In genomic region chr2:118850901-118851268, GRCh38 we compare ENCODE assay signal across 18 cellular contexts. TPM values are rescaled to one million over a fixed set of nuclear protein-coding genes. Genes with fewer than 3 reads are reported as not detected.
DNase-seq lines count a peak whose midpoint lies in the region; ATAC-seq, FAIRE-seq and TF ChIP-seq lines count a peak whose summit lies in the region.
"Had no signal": no experiment of that assay in that cellular context is flagged by ENCODE, and none has a peak within 500 bp of the region (broad histone marks: within the 10 kb centered on the region; RNA-seq: fewer than 3 reads in every experiment).

No MANE protein-coding gene starts in this region.

- peak overlapping the region; percentile 50 for H3K27ac Mint-ChIP-seq in T-helper 1 cell treated with Interleukin-12 subunit alpha and Interleukin-12 subunit beta and Interleukin-4 antibody, amounts not matched to agents 30 μg/mL and 1 μg/mL, for 36 hours

- H3K4me1 ChIP-seq in H1 (replicated peaks in 1 of 4; ENCODE audit: control insufficient read depth in 3 of 4, insufficient read depth in 4 of 4, low read length in 3 of 4) = peaks cover 2 to 42% (median 25%) of the 10 kb centered on the region in 4 experiments
- H3K4me1 ChIP-seq in gastrocnemius medialis = peaks cover 0 to 10% of the 10 kb centered on the region in 2 donors

- H3K9me3 Mint-ChIP-seq in T-helper 1 cell treated with Interleukin-12 subunit alpha and Interleukin-12 subunit beta and Interleukin-4 antibody, amounts not matched to agents 30 μg/mL and 1 μg/mL, for 36 hours = no peaks in the 10 kb centered on the region

- no peak overlapping the region for H2AK5ac ChIP-seq in H1 (ENCODE audit: low read depth, low read length)

- no peak overlapping the region for H3K4me3 ChIP-seq in H1 (ENCODE audit: extremely low read depth in 1 of 4, insufficient read depth in 2 of 4, low read depth in 3 of 4, low read length in 4 of 4)
- H3K4me3 ChIP-seq in gastrocnemius medialis = peak overlapping the region; percentile 56 to 93 (median 80)
- H3K4me3 ChIP-seq: BLaER1, HAP-1 had no signal

- TF ChIP-seq EP300 in H1 (IDR thresholded peaks at IDR 0.05; ENCODE audit: borderline replicate concordance in 1 of 2, low read depth in 2 of 2, low read length in 2 of 2) = no peak

- H3K27ac ChIP-seq in H1 (ENCODE audit: low read depth, low read length) (no peak overlapping the region), gastrocnemius medialis (peak overlapping the region; percentile 92 to 97 (median 96))
- H3K27ac ChIP-seq: 22Rv1, BLaER1 had no signal

- no peak overlapping the region for H3K14ac ChIP-seq in H1 (ENCODE audit: insufficient read length)

- H4K91ac ChIP-seq in H1 (replicated peaks; ENCODE audit: insufficient read length, low read length) = no peak overlapping the region

- intact Hi-C loops in gastrocnemius medialis (cut with DNase I; ENCODE audit: low total_unique reads) = loop anchor here (2.0 to 10.0 kb wide), 2 partner anchors 538 to 1036 kb away; partner anchors contain the start of gene DDX18
- intact Hi-C loops in Right ventricle myocardium inferior (cut with DNase I) = no loop called here

- H3K36me3 ChIP-seq in H1 (ENCODE audit: control insufficient read depth in 2 of 4, insufficient read depth in 4 of 4, low read length in 3 of 4) (peaks cover 0 to 4% (median 0%) of the 10 kb centered on the region in 4 experiments; a peak in 1 of 8 replicates), gastrocnemius medialis (no peaks in the 10 kb centered on the region)
- H3K36me3 ChIP-seq: BLaER1, HAP-1 had no signal

- no peak overlapping the region for H4K5ac ChIP-seq in H1 (ENCODE audit: insufficient read length, low read depth, low read length)

- POLR2A ChIA-PET in H1 (lab: Charles Lee; ENCODE audit: partially characterized antibody) = interaction anchor here (1.0 kb wide), 2 partner anchors 9 to 14 kb away, joined by 3 read pairs; no protein-coding TSS in a partner anchor

- no peaks in the 10 kb centered on the region for H3K9me3 ChIP-seq in H1 (ENCODE audit: insufficient read depth in 2 of 2, low read depth in 1 of 2, low read length in 1 of 2)
- no peaks in the 10 kb centered on the region for H3K9me3 ChIP-seq in gastrocnemius medialis

- H3K4me2 ChIP-seq in H1 (ENCODE audit: insufficient read depth in 1 of 2, low read depth in 2 of 2, low read length in 2 of 2) = peak overlapping the region in 1 of 2 experiments; percentile 90; a peak in 1 of 4 replicates
- H3K4me2 ChIP-seq: BLaER1 had no signal

- H2BK20ac ChIP-seq in H1 (ENCODE audit: low read length) = no peak overlapping the region

- TF ChIP-seq CTCF in H1 (IDR thresholded peaks at IDR 0.05; ENCODE audit: control extremely low read depth in 1 of 3, insufficient read depth in 1 of 3, low read depth in 1 of 3, low read length in 3 of 3) = no peak
- TF ChIP-seq CTCF in gastrocnemius medialis (IDR thresholded peaks at IDR 0.05 in 4 of 5, conservative IDR thresholded peaks at IDR 0.05 in 1 of 5) = no peak

- no peak overlapping the region for H3K4me3 Mint-ChIP-seq in T-helper 1 cell treated with Interleukin-12 subunit alpha and Interleukin-12 subunit beta and Interleukin-4 antibody, amounts not matched to agents 30 μg/mL and 1 μg/mL, for 36 hours

- in situ Hi-C loops in gastrocnemius medialis (cut with MboI; ENCODE audit: low sequenced_read_pairs in 4 of 4) = loop anchor here in 3 of 4 donors (5.0 to 25.0 kb wide), 5 partner anchors 86 to 814 kb away; no protein-coding TSS in a partner anchor

- peaks cover 5% of the 10 kb centered on the region for H3K36me3 Mint-ChIP-seq in T-helper 1 cell treated with Interleukin-12 subunit alpha and Interleukin-12 subunit beta and Interleukin-4 antibody, amounts not matched to agents 30 μg/mL and 1 μg/mL, for 36 hours (ENCODE audit: low read depth)

- no peak overlapping the region for H2BK12ac ChIP-seq in H1 (ENCODE audit: low read depth, low read length)

- ATAC-seq in gastrocnemius medialis = no peak
- no peak for ATAC-seq in Right ventricle myocardium inferior

- H4K8ac ChIP-seq in H1 (ENCODE audit: extremely low read depth, insufficient read depth, low read length) = no peak overlapping the region

- H3K4ac ChIP-seq in H1 (replicated peaks; ENCODE audit: insufficient read length, low read depth, low read length) = no peak overlapping the region

- no peak overlapping the region for H2BK5ac ChIP-seq in H1 (ENCODE audit: low read depth, low read length)

- peaks cover 21 to 25% of the 10 kb centered on the region in 2 experiments for H4K20me1 ChIP-seq in H1 (replicated peaks in 1 of 2; ENCODE audit: control insufficient read depth in 1 of 2, insufficient read depth in 2 of 2, low read length in 2 of 2)

- no peak overlapping the region for H3K18ac ChIP-seq in H1 (ENCODE audit: extremely low read depth, low read length)

- CTCF ChIA-PET in H1 (lab: Charles Lee; ENCODE audit: partially characterized antibody) = interaction anchor here (1.4 kb wide), 1 partner anchor 9 kb away, joined by 3 read pairs; no protein-coding TSS in a partner anchor

- peaks cover 83 to 99% (median 91%) of the 10 kb centered on the region in 4 experiments for H3K27me3 ChIP-seq in H1 (replicated peaks in 1 of 4; ENCODE audit: control insufficient read depth in 3 of 4, extremely low read depth in 1 of 4, insufficient read depth in 3 of 4, low read length in 3 of 4)
- peaks cover 0 to 10% (median 7%) of the 10 kb centered on the region in 3 donors for H3K27me3 ChIP-seq in gastrocnemius medialis

- TF ChIP-seq POLR2A in H1 (IDR thresholded peaks at IDR 0.05; ENCODE audit: control extremely low read depth in 1 of 2, low read depth in 2 of 2, low read length in 2 of 2) (no peak), gastrocnemius medialis (IDR thresholded peaks at IDR 0.05) (no peak)

- FAIRE-seq in H1 (lab: Jason Lieb, UNC) = no peak
- FAIRE-seq: RCC 7860 had no signal

- H3K79me2 ChIP-seq in H1 (ENCODE audit: control insufficient read depth in 1 of 2, insufficient read depth in 2 of 2, low read length in 2 of 2) = no peaks in the 10 kb centered on the region

- no peak overlapping the region for H2BK15ac ChIP-seq in H1 (ENCODE audit: low read length)

- no peak overlapping the region for H3K23ac ChIP-seq in H1 (ENCODE audit: insufficient read length)

- no peak for TF ChIP-seq RAD21 in H1 (IDR thresholded peaks at IDR 0.05 in 1 of 2, conservative IDR thresholded peaks at IDR 0.05 in 1 of 2; ENCODE audit: low read depth in 2 of 2, low read length in 2 of 2)

- H3K9ac ChIP-seq in H1 (replicated peaks in 1 of 4; ENCODE audit: extremely low read depth in 1 of 4, low read depth in 3 of 4, low read length in 3 of 4) = no peak overlapping the region
- H3K9ac ChIP-seq: BLaER1 had no signal

- peaks cover 8% of the 10 kb centered on the region; the same call in 1 of the 2 replicates for H3K23me2 ChIP-seq in H1 (ENCODE audit: low read depth, low read length)

- WGBS in H1 (ENCODE audit: extremely low coverage in 1 of 2, insufficient coverage in 1 of 2, insufficient read length in 1 of 2, insufficient replicate concordance in 2 of 2, low coverage in 1 of 2, low lambda C conversion rate in 2 of 2, missing lambda C conversion rate in 1 of 2), 2 experiments = 5% methylated on average over 5 of the region's 5 CpGs; no CpG with 5 or more reads in 1 of the 2 experiments

- no peak overlapping the region for H2AFZ ChIP-seq in H1 (ENCODE audit: low read length)

- H3K56ac ChIP-seq in H1 (replicated peaks; ENCODE audit: insufficient read length, low read depth, low read length) = no peak overlapping the region

- DNase-seq in T-helper 1 cell (no peak), ELF-1 (ENCODE audit: low read depth, low spot score) (peak; percentile 10), H1 (ENCODE audit: low read depth in 1 of 2, low spot score in 2 of 2) (no peak), gastrocnemius medialis (no peak), NOMO-1 treated with DMSO at 0.1 percent for 48 hours (lab: John Stamatoyannopoulos, UW; ENCODE audit: unreplicated experiment) (no peak), Right ventricle myocardium inferior (ENCODE audit: missing footprints) (no peak), NCI-H1105 (lab: John Stamatoyannopoulos, UW) (no peak)
- DNase-seq: CD8-positive, alpha-beta memory T cell; Karpas-422; NCI-H1930; NCI-H2171 treated with DMSO at 0.1 percent for 48 hours; NCI-H510A; SHP77 treated with DMSO at 0.1 percent for 48 hours had no signal

- no peak overlapping the region for H2BK120ac ChIP-seq in H1 (replicated peaks; ENCODE audit: low read depth, low read length)

- H3K4me1 Mint-ChIP-seq in T-helper 1 cell treated with Interleukin-12 subunit alpha and Interleukin-12 subunit beta and Interleukin-4 antibody, amounts not matched to agents 30 μg/mL and 1 μg/mL, for 36 hours (ENCODE audit: low read depth) = peaks cover 5% of the 10 kb centered on the region

- no peaks in the 10 kb centered on the region for H3K79me1 ChIP-seq in H1 (ENCODE audit: low read depth, low read length)

- peaks cover 85% of the 10 kb centered on the region for H3K27me3 Mint-ChIP-seq in T-helper 1 cell treated with Interleukin-12 subunit alpha and Interleukin-12 subunit beta and Interleukin-4 antibody, amounts not matched to agents 30 μg/mL and 1 μg/mL, for 36 hours (ENCODE audit: low read depth)

TF ChIP-seq in H1, 55 proteins besides CTCF, POLR2A, EP300 and RAD21:
- TF ChIP-seq CREB1 (IDR thresholded peaks at IDR 0.05) = no peak
- TF ChIP-seq EZH2 (IDR thresholded peaks at IDR 0.05; ENCODE audit: low read depth, low read length, severe bottlenecking) = peak; percentile 60
- peak; percentile 18; the same call in 1 of the 2 replicates for TF ChIP-seq SUZ12 (IDR thresholded peaks at IDR 0.05; ENCODE audit: low read length)
- TF ChIP-seq ASH2L (IDR thresholded peaks at IDR 0.05; ENCODE audit: low read length) = no peak
- TF ChIP-seq ATF3 (IDR thresholded peaks at IDR 0.05; ENCODE audit: insufficient read depth, low read depth, low read length) = no peak

RNA-seq across cellular contexts. Expression of gene EN1, which starts 3.4 kb away (rescaled TPM):
- not detected in 2 replicates for total RNA-seq in H1 (2021; fragmentation: NEBNext Ultra II Directional; extraction: Animal tissue kit (Norgen Biotek cat#: 25700))
- polyA plus RNA-seq in H1 (2011; rRNA removed) = not detected in 2 replicates
- polyA plus RNA-seq in H1 (2011; cell fraction: cytosol; rRNA removed) = not detected
- not detected for polyA plus RNA-seq in H1 (2011; cell fraction: nucleus; rRNA removed)
- polyA plus RNA-seq in H1 (2012, experiment 1 of 2) = 0.48 TPM in 1 of 4 replicates, not detected in the others
- not detected for polyA plus RNA-seq in H1 (2012, experiment 2 of 2)
- not detected for polyA plus RNA-seq in H1 (2013, experiment 1 of 2)
- 0.04 TPM for polyA plus RNA-seq in H1 (2013, experiment 2 of 2)
- not detected in 2 replicates for polyA minus RNA-seq in H1 (2011; rRNA and poly(A)+ RNA removed)
- not detected for polyA minus RNA-seq in H1 (2011; cell fraction: cytosol; rRNA and poly(A)+ RNA removed)
- polyA minus RNA-seq in H1 (2011; cell fraction: nucleus; rRNA and poly(A)+ RNA removed) = not detected
- total RNA-seq in gastrocnemius medialis (10 to 100 TPM in 1 of 4 donors, 1 to 10 TPM in 3; 3.9 to 11.0 (median 6.7) TPM), Right ventricle myocardium inferior (not detected)
- total RNA-seq: CD8-positive, alpha-beta memory T cell had no signal
- polyA plus RNA-seq: CD8-positive, alpha-beta memory T cell had no signal

Comparison
In these comparisons a context has a peak if more than half of its experiments do, and no peak if none do; other contexts are left out.
1. H3K4me3 ChIP-seq: peak in gastrocnemius medialis (4 of 4); none in H1 (0 of 4).